Comparison of ENCODE assay signal across 8 cellular contexts in the genomic region with DNA sequence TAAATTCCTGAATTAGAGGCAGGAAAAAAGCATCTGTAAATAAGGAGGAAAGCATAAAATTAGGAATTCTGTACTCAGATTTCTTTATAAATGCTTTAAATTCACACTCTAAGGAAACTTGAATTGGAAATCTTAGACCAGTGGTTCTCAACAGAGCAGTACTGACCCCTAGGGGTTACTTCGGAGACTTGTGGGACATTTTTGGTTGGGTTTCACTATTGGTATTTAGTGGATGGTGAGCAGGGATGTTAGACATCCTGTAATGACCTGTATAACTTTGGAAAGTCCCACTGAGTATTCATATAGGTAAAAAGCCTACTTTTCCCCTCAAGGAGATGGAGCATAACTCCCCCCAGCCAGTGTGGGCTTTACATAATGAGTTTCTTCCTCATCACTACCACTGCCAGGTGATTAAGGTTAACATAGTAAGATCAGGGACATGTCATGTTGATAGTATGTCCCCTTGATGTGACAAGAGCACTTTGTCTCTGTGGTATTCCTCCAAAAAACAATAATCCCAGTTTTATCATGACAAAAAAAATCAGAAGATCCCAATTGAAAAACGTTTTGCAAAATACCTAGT. TPM values are rescaled to one million over a fixed set of nuclear protein-coding genes. Genes with fewer than 3 reads are reported as not detected.
DNase-seq lines count a peak whose midpoint lies in the region; ATAC-seq and TF ChIP-seq lines count a peak whose summit lies in the region.

No MANE protein-coding gene starts in this region.

- ATAC-seq in GM21786 (IDR thresholded peaks at IDR 0.05; ENCODE audit: unreplicated experiment) (peak; percentile 65), upper lobe of right lung (peak; percentile 89)

- H3K9me3 Mint-ChIP-seq in chondrocyte (ENCODE audit: low read depth): no peaks in the 10 kb centered on the region

- H3K27me3 ChIP-seq in liver (ENCODE audit: control insufficient read depth in 4 of 4, insufficient read depth in 4 of 4, low read length in 3 of 4): no peaks in the 10 kb centered on the region
- no peaks in the 10 kb centered on the region for H3K27me3 ChIP-seq in upper lobe of right lung

- H3K4me1 ChIP-seq in liver (ENCODE audit: control insufficient read depth in 4 of 4, insufficient read depth in 4 of 4, low read length in 3 of 4): no peaks in the 10 kb centered on the region
- H3K4me1 ChIP-seq in upper lobe of right lung: peaks cover 6% of the 10 kb centered on the region

- DNase-seq in activated gamma-delta T cell treated with Interleukin-2 at 50 U/mL for 16 hours (peak; percentile 24), activated gamma-delta T cell (lab: John Stamatoyannopoulos, UW) (no peak), LNCaP clone FGC (ENCODE audit: low read depth) (peak; percentile 53), SKM-1 treated with dmso at 0.1 percent for 144 hours (lab: John Stamatoyannopoulos, UW; ENCODE audit: unreplicated experiment) (peak; percentile 52), chondrocyte (ENCODE audit: low spot score) (no peak), upper lobe of right lung (no peak)

- peak; percentile 82 to 87 for TF ChIP-seq RAD21 in liver (IDR thresholded peaks at IDR 0.05)

- H3K27me3 Mint-ChIP-seq in chondrocyte (ENCODE audit: low read depth): no peaks in the 10 kb centered on the region

- peaks cover 15% of the 10 kb centered on the region for H3K36me3 Mint-ChIP-seq in chondrocyte (ENCODE audit: low read depth)

- H3K27ac ChIP-seq in liver (ENCODE audit: low read depth in 1 of 2, low read length in 2 of 2): no peak overlapping the region
- no peak overlapping the region for H3K27ac ChIP-seq in upper lobe of right lung

- WGBS in liver: 10% methylated on average over 2 of the region's 2 CpGs

- H3K9ac ChIP-seq in liver (ENCODE audit: low read depth in 1 of 2, low read length in 2 of 2): no peak overlapping the region

- peaks cover 4% of the 10 kb centered on the region for H3K4me1 Mint-ChIP-seq in chondrocyte (ENCODE audit: low read depth)

- H3K4me3 ChIP-seq in LNCaP clone FGC (ENCODE audit: low read depth, low read length) (no peak overlapping the region), liver (ENCODE audit: low read depth in 1 of 3, low read length in 3 of 3) (no peak overlapping the region), upper lobe of right lung (no peak overlapping the region)

- peak; percentile 78 for TF ChIP-seq CTCF in LNCaP clone FGC (IDR thresholded peaks at IDR 0.05; ENCODE audit: control insufficient read depth, extremely low read depth, insufficient read depth)
- peak; percentile 87 for TF ChIP-seq CTCF in chondrocyte (IDR thresholded peaks at IDR 0.05)
- TF ChIP-seq CTCF in liver (IDR thresholded peaks at IDR 0.05; ENCODE audit: low read depth, low read length, missing input control): peak; percentile 57
- TF ChIP-seq CTCF in upper lobe of right lung (IDR thresholded peaks at IDR 0.05): peak; percentile 77

- intact Hi-C loops in upper lobe of right lung (cut with DNase I): no loop called here

- no peak overlapping the region for H3K27ac Mint-ChIP-seq in chondrocyte (ENCODE audit: unreplicated experiment)

- no peak overlapping the region for H3K4me3 Mint-ChIP-seq in chondrocyte (ENCODE audit: unreplicated experiment)

- no peaks in the 10 kb centered on the region for H3K9me3 ChIP-seq in liver (ENCODE audit: control insufficient read depth in 4 of 4, low read length in 3 of 4)
- H3K9me3 ChIP-seq in upper lobe of right lung: no peaks in the 10 kb centered on the region

- H3K36me3 ChIP-seq in liver (ENCODE audit: control insufficient read depth in 4 of 4, insufficient read depth in 3 of 4, low read depth in 1 of 4, low read length in 3 of 4) (peaks cover 0 to 12% (median 3%) of the 10 kb centered on the region in 4 donors), upper lobe of right lung (peaks cover 13% of the 10 kb centered on the region)

TF ChIP-seq in liver, 16 proteins besides CTCF, POLR2A, EP300 and RAD21:
- peak in 1 of 2 donors; percentile 16 for TF ChIP-seq HNF4A (conservative IDR thresholded peaks at IDR 0.05)
- no peak for TF ChIP-seq GABPA (IDR thresholded peaks at IDR 0.05 in 1 of 2, conservative IDR thresholded peaks at IDR 0.05 in 1 of 2)

RNA-seq across cellular contexts. Expression of a gene that starts 31.0 kb away (rescaled TPM):
- total RNA-seq in chondrocyte (71.0 to 77.7 TPM (median 76.1 TPM) in 3 replicates), liver (100 to 1,000 TPM in 1 of 2 donors, 10 to 100 TPM in 1; 59.2 to 108 TPM), upper lobe of right lung (91.4 TPM)
- polyA plus RNA-seq in liver: 10 to 100 TPM; 50.5 to 85.8 TPM

RNA-seq across cellular contexts. Expression of a gene that starts 32.2 kb away (rescaled TPM):
- 14.0 to 15.3 TPM (median 14.8 TPM) in 3 replicates for total RNA-seq in chondrocyte
- total RNA-seq in liver: 10 to 100 TPM in 1 of 2 donors, 1 to 10 TPM in 1; 5.4 to 12.4 TPM
- 1 to 10 TPM; 2.0 to 6.0 TPM for polyA plus RNA-seq in liver
- 47.9 TPM for total RNA-seq in upper lobe of right lung

RNA-seq across cellular contexts. Expression of a gene that starts 43.1 kb away (rescaled TPM):
- total RNA-seq in chondrocyte (0.05 to 0.24 TPM (median 0.15 TPM) in 3 replicates), liver (under 1 TPM; under 0.01 to 0.05 TPM), upper lobe of right lung (0.17 TPM)
- not detected for polyA plus RNA-seq in liver

Comparison
In these comparisons a context has a peak if more than half of its experiments do, and no peak if none do; other contexts are left out.
1. DNase-seq: peak in activated gamma-delta T cell treated with Interleukin-2 at 50 U/mL for 16 hours (single experiment), LNCaP clone FGC (single experiment) and SKM-1 treated with dmso at 0.1 percent for 144 hours (single experiment); none in activated gamma-delta T cell (single experiment), chondrocyte (single experiment) and upper lobe of right lung (single experiment).
2. Peak in every context shown above with its lines, with median percentiles within 50 percentile points of each other: CTCF ChIP-seq.